ENCODE assay signal across 8 cellular contexts in the genomic region with DNA sequence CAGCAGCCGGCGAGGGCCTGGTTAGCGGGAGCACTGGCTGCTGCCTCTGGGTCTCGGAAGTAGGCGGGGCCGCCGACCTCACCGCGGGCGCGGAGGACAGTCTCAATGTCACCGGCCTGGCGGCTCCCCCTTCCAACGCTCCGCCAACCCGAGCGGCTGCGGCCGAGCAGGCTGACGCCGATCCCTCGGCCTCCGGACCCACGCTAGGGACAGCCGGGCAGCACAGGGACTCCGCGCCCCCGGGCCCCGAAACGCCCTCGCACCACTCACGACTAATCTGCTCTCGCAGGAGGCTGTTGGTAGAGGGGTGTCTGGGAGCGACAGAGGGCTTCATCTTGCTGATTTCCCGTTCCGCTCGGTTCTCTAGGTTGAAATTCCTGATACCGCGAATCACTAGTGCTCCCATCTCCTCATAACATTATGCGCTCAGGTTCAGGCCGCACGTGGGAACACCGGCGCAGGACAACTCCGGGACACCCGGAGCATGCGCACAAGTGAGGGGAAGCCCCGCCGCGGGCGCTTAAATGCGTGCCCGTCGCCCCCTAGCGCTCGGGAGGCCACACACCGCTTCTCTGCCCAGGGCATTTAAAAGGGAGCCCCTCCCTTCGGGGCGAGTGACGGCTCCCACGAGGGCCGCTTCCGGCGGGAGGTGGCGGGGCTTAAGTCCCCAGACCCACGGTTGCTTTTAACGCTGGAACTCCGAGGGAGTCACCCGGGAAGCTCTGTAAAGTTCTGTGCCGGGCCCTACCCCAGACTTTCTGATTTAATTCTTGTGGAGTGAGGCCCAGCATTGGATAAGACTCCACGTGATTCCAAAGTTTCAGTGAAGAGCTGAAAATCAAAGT. TPM values are rescaled to one million over a fixed set of nuclear protein-coding genes. Genes with fewer than 3 reads are reported as not detected.
DNase-seq lines count a peak whose midpoint lies in the region; TF ChIP-seq lines count a peak whose summit lies in the region.

A gene (minus strand): TSS at position 496 of the 845 bp plus-strand sequence. CDS start 90 bp downstream, at position 406.

- H3K27ac ChIP-seq in neural cell (ENCODE audit: low read length) (peak within 1 kb of the TSS; percentile 71), stomach (peak within 1 kb of the TSS; percentile 90 to 97 (median 92))

- 0 to 1% (median 1%) methylated on average over 29 to 71 of the region's 71 CpGs for WGBS in stomach, 5 donors

- H3F3A ChIP-seq in Loucy (ENCODE audit: low read depth) (no peaks in the 10 kb centered on the region; the same call in 1 of the 2 replicates), neural cell (ENCODE audit: insufficient read depth, low read length, poor library complexity, severe bottlenecking) (peaks cover 4% of the 10 kb centered on the region)

- H3K27me3 ChIP-seq in H7 (ENCODE audit: control insufficient read depth, insufficient read depth, low read length) (no peaks in the 10 kb centered on the region), Loucy (ENCODE audit: insufficient read depth, low read length, poor library complexity, severe bottlenecking) (no peaks in the 10 kb centered on the region), neural cell (ENCODE audit: insufficient read depth, low read depth, low read length) (no peaks in the 10 kb centered on the region), stomach (no peaks in the 10 kb centered on the region)

- H3K4me2 ChIP-seq in Loucy (ENCODE audit: low read depth, low read length, poor library complexity, severe bottlenecking) (peak within 1 kb of the TSS; percentile 85), neural cell (ENCODE audit: low read length) (peak within 1 kb of the TSS; percentile 62)

- H3K9me2 ChIP-seq in Loucy (replicated peaks; ENCODE audit: low read depth, low read length) (no peaks in the 10 kb centered on the region), neural cell (ENCODE audit: insufficient read depth, low read length) (no peaks in the 10 kb centered on the region)

- TF ChIP-seq POLR2A in Raji (IDR thresholded peaks at IDR 0.05; ENCODE audit: insufficient read depth, low read depth, low read length), result peak; percentile 89
- TF ChIP-seq POLR2A in stomach (IDR thresholded peaks at IDR 0.05), result peak in 1 of 4 donors; percentile 3

- peak; percentile 91 for DNase-seq in G401 (ENCODE audit: low spot score)
- DNase-seq in H7, result peak; percentile 92
- peak; percentile 92 for DNase-seq in activated effector memory CD4-positive, alpha-beta T cell treated with Interleukin-2 at 50 U/mL for 16 hours
- DNase-seq in fibroblast of the aortic adventitia (ENCODE audit: low read depth), result peak; percentile 92
- peak; percentile 98 for DNase-seq in stomach

- TF ChIP-seq CTCF in Loucy (conservative IDR thresholded peaks at IDR 0.05; ENCODE audit: low read length) (peak; percentile 78), fibroblast of the aortic adventitia (IDR thresholded peaks at IDR 0.05; ENCODE audit: insufficient read depth, low read length) (peak; percentile 92), neural cell (IDR thresholded peaks at IDR 0.05; ENCODE audit: poor library complexity, severe bottlenecking) (peak; percentile 99), stomach (IDR thresholded peaks at IDR 0.05) (peak in 6 of 7 experiments; percentile 55 to 95 (median 90))

- H2AFZ ChIP-seq in Loucy (ENCODE audit: low read length), result peak within 1 kb of the TSS; percentile 98
- peak within 1 kb of the TSS; percentile 89 for H2AFZ ChIP-seq in neural cell (ENCODE audit: low read depth, low read length)

- peaks cover 33% of the 10 kb centered on the region for H3K4me1 ChIP-seq in Loucy (ENCODE audit: insufficient read depth, low read length, poor library complexity, severe bottlenecking)
- peaks cover 0 to 46% (median 29%) of the 10 kb centered on the region in 4 donors for H3K4me1 ChIP-seq in stomach

- H3K9me3 ChIP-seq in Loucy (ENCODE audit: insufficient read depth, low read depth, low read length) (no peaks in the 10 kb centered on the region), neural cell (ENCODE audit: low read length) (no peaks in the 10 kb centered on the region), stomach (no peaks in the 10 kb centered on the region)

- TF ChIP-seq EP300 in neural cell (conservative IDR thresholded peaks at IDR 0.05; ENCODE audit: poor library complexity, severe bottlenecking) (no peak), stomach (IDR thresholded peaks at IDR 0.05) (no peak)

- in situ Hi-C loops in G401 (cut with HindIII; ENCODE audit: low sequenced_read_pairs), result no loop called here

- H3K79me2 ChIP-seq in Loucy (ENCODE audit: insufficient read depth, low read length), result peaks cover 37% of the 10 kb centered on the region
- H3K79me2 ChIP-seq in neural cell (replicated peaks; ENCODE audit: insufficient read depth, low read length), result peaks cover 18% of the 10 kb centered on the region

- intact Hi-C loops in stomach (cut with DNase I; ENCODE audit: low total_unique reads), result no loop called here

- H4K20me1 ChIP-seq in Loucy (ENCODE audit: insufficient read depth, low read length, poor library complexity, severe bottlenecking), result peaks cover 43% of the 10 kb centered on the region
- no peaks in the 10 kb centered on the region for H4K20me1 ChIP-seq in neural cell (ENCODE audit: insufficient read depth)

- TF ChIP-seq RAD21 in neural cell (conservative IDR thresholded peaks at IDR 0.05), result peak; percentile 87

- H3K36me3 ChIP-seq in H7 (replicated peaks; ENCODE audit: control insufficient read depth, insufficient read depth, low read length) (peaks cover 11% of the 10 kb centered on the region), Loucy (ENCODE audit: insufficient read depth, low read length) (peaks cover 11% of the 10 kb centered on the region; the same call in 1 of the 2 replicates), neural cell (ENCODE audit: insufficient read depth, low read length) (no peaks in the 10 kb centered on the region), stomach (peaks cover 16 to 35% (median 31%) of the 10 kb centered on the region in 4 donors)

- H3K4me3 ChIP-seq in H7 (ENCODE audit: insufficient read depth, low read depth, low read length) (peak within 1 kb of the TSS; percentile 98), Loucy (ENCODE audit: low read length, poor library complexity, severe bottlenecking) (peak within 1 kb of the TSS; percentile 94), fibroblast of the aortic adventitia (ENCODE audit: low read depth, low read length) (peak within 1 kb of the TSS; percentile 91), neural cell (ENCODE audit: low read length) (peak within 1 kb of the TSS; percentile 84), stomach (peak within 1 kb of the TSS; percentile 79 to 97 (median 86))

- H3K9ac ChIP-seq in Loucy (ENCODE audit: low read depth, low read length, poor library complexity, severe bottlenecking), result peak within 1 kb of the TSS; percentile 87
- H3K9ac ChIP-seq in neural cell (ENCODE audit: low read length), result peak within 1 kb of the TSS; percentile 70

TF ChIP-seq in neural cell, 6 proteins besides CTCF, POLR2A, EP300 and RAD21:
- TF ChIP-seq, protein P1, sequence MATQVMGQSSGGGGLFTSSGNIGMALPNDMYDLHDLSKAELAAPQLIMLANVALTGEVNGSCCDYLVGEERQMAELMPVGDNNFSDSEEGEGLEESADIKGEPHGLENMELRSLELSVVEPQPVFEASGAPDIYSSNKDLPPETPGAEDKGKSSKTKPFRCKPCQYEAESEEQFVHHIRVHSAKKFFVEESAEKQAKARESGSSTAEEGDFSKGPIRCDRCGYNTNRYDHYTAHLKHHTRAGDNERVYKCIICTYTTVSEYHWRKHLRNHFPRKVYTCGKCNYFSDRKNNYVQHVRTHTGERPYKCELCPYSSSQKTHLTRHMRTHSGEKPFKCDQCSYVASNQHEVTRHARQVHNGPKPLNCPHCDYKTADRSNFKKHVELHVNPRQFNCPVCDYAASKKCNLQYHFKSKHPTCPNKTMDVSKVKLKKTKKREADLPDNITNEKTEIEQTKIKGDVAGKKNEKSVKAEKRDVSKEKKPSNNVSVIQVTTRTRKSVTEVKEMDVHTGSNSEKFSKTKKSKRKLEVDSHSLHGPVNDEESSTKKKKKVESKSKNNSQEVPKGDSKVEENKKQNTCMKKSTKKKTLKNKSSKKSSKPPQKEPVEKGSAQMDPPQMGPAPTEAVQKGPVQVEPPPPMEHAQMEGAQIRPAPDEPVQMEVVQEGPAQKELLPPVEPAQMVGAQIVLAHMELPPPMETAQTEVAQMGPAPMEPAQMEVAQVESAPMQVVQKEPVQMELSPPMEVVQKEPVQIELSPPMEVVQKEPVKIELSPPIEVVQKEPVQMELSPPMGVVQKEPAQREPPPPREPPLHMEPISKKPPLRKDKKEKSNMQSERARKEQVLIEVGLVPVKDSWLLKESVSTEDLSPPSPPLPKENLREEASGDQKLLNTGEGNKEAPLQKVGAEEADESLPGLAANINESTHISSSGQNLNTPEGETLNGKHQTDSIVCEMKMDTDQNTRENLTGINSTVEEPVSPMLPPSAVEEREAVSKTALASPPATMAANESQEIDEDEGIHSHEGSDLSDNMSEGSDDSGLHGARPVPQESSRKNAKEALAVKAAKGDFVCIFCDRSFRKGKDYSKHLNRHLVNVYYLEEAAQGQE (IDR thresholded peaks at IDR 0.05; ENCODE audit: borderline replicate concordance), result peak; percentile 79
- TF ChIP-seq EZH2 (IDR thresholded peaks at IDR 0.05; ENCODE audit: borderline replicate concordance, insufficient read depth, low read length, poor library complexity, severe bottlenecking) (no peak), MXI1 (conservative IDR thresholded peaks at IDR 0.05; ENCODE audit: poor library complexity, severe bottlenecking) (peak; percentile 98), POLR2AphosphoS5 (IDR thresholded peaks at IDR 0.05) (peak; percentile 74), TAF1 (IDR thresholded peaks at IDR 0.05; ENCODE audit: low read depth) (peak; percentile 21), SMC3 (conservative IDR thresholded peaks at IDR 0.05; ENCODE audit: poor library complexity) (peak; percentile 83)

RNA-seq across cellular contexts. Expression of the gene that starts here (rescaled TPM):
- total RNA-seq in G401 (2014; rRNA removed; shearing (Covaris generic)), result 16.3 and 50.2 TPM in 2 replicates
- total RNA-seq in H7 (2014; rRNA removed; shearing (Covaris generic)), result 75.4 and 90.7 TPM in 2 replicates
- total RNA-seq in fibroblast of the aortic adventitia (ENCODE audit: low replicate concordance) (19.3 and 22.2 TPM in 2 replicates), stomach (10 to 100 TPM in 2 of 5 donors, 1 to 10 TPM in 3; 2.9 to 11.2 (median 5.5) TPM)
- polyA plus RNA-seq in neural cell (48.4 and 55.9 TPM in 2 replicates), stomach (10 to 100 TPM; 20.9 to 30.1 (median 25.6) TPM)
- polyA minus RNA-seq in neural cell, result 31.8 and 36.8 TPM in 2 replicates

Comparison
In these comparisons a context has a peak if more than half of its experiments do, and no peak if none do; other contexts are left out.
1. Peak in every context shown above with its lines: DNase-seq, H3K4me3 ChIP-seq and H3K27ac ChIP-seq.